In genomic region chr7:114364151-114364550, GRCh38 we compare ENCODE assay signal across 14 cellular contexts. TPM values are rescaled to one million over a fixed set of nuclear protein-coding genes. Genes with fewer than 3 reads are reported as not detected.
"Had no signal": no experiment of that assay in that cellular context is flagged by ENCODE, and none has a peak within 500 bp of the region (broad histone marks: within the 10 kb centered on the region; RNA-seq: fewer than 3 reads in every experiment).

No MANE protein-coding gene starts in this region.

- H3K27me3 ChIP-seq: ascending aorta, tibial nerve had no signal

- H3K27ac ChIP-seq: ascending aorta, epithelial cell of prostate, tibial nerve, WERI-Rb-1 had no signal

- H3K4me1 ChIP-seq: ascending aorta, tibial nerve had no signal

- DNase-seq: activated CD4-positive, alpha-beta memory T cell treated with anti-CD3 and anti-CD28 coated beads for 36 hours; activated CD4-positive, alpha-beta T cell treated with anti-CD3 and anti-CD28 coated beads for 36 hours; activated CD8-positive, alpha-beta memory T cell treated with anti-CD3 and anti-CD28 coated beads, Interleukin-2, amount 10 ng/mL, durations not matched to agents 7 days and 5 days; activated naive CD4-positive, alpha-beta T cell treated with anti-CD3 and anti-CD28 coated beads, Interleukin-2, amount 10 ng/mL, durations not matched to agents 7 days and 5 days; activated T-cell treated with anti-CD3 and anti-CD28 coated beads, Interleukin-2, amount 50 U/mL, for 1 hour; kidney; mesendoderm; stimulated activated naive CD4-positive, alpha-beta T cell treated with Interleukin-2 at 50 U/mL for 16 hours; substantia nigra; T-helper 17 cell; WERI-Rb-1 had no signal

- H3K4me3 ChIP-seq: ascending aorta, tibial nerve had no signal

- ATAC-seq: activated CD4-positive, alpha-beta T cell treated with anti-CD3 and anti-CD28 coated beads for 36 hours; activated CD8-positive, alpha-beta memory T cell treated with anti-CD3 and anti-CD28 coated beads, Interleukin-2, amount 10 ng/mL, durations not matched to agents 7 days and 5 days; T-helper 17 cell had no signal

- H3K9me3 ChIP-seq: ascending aorta, tibial nerve had no signal

- H3K36me3 ChIP-seq: ascending aorta, tibial nerve, WERI-Rb-1 had no signal

RNA-seq across cellular contexts. Expression of gene FOXP2, which starts 50.5 kb away (rescaled TPM):
- total RNA-seq: activated CD4-positive, alpha-beta memory T cell treated with anti-CD3 and anti-CD28 coated beads for 36 hours; activated CD4-positive, alpha-beta T cell treated with anti-CD3 and anti-CD28 coated beads for 36 hours had no signal
